Comparison of ENCODE assay signal across 22 cellular contexts in genomic region chr7:155696747-155697146, GRCh38.
"Had no signal": no experiment of that assay in that cellular context is flagged by ENCODE, and none has a peak within 500 bp of the region (broad histone marks: within the 10 kb centered on the region; RNA-seq: fewer than 3 reads in every experiment).

No MANE protein-coding gene starts in this region.

- H3K27ac ChIP-seq: brain microvascular endothelial cell, gastroesophageal sphincter, right atrium auricular region, testis, transverse colon had no signal

- DNase-seq: activated B cell treated with CpG ODN at 0.5 μM for 24 hours; activated CD8-positive, alpha-beta memory T cell treated with anti-CD3 and anti-CD28 coated beads, Interleukin-2, amount 50 U/mL, for 4 hours; activated gamma-delta T cell treated with Interleukin-2 at 50 U/mL for 16 hours; activated naive CD8-positive, alpha-beta T cell treated with anti-CD3 and anti-CD28 coated beads, Interleukin-2, amount 10 ng/mL, durations not matched to agents 7 days and 5 days; activated T-cell treated with anti-CD3 and anti-CD28 coated beads, Interleukin-2, amount 50 U/mL, for 1 hour; amniotic stem cell; brain microvascular endothelial cell; cortex of kidney; hippocampal formation; left cardiac atrium; left ventricle myocardium superior; stimulated activated CD4-positive, alpha-beta T cell treated with anti-CD3 and anti-CD28 coated beads, Interleukin-15, amount 100 ng/mL, for 24 hours; stimulated activated naive CD8-positive, alpha-beta T cell treated with anti-CD3 and anti-CD28 coated beads, Interleukin-15, Interleukin-2, amounts not matched to agents 100 U/mL and 50 U/mL, for 24 hours; T-cell; testis; transverse colon had no signal

- H3K27ac Mint-ChIP-seq: activated B cell treated with CpG ODN at 0.5 μM for 24 hours; activated naive CD8-positive, alpha-beta T cell treated with anti-CD3 and anti-CD28 coated beads, Interleukin-2, amount 10 ng/mL, durations not matched to agents 7 days and 5 days; activated T-helper 1 cell treated with anti-CD3 and anti-CD28 coated beads, Interleukin-12 subunit alpha, Interleukin-12 subunit beta, Interleukin-2, Interleukin-4 antibody, amounts not matched to agents 30 ng/mL and 10 ng/mL and 1 ng/mL, durations not matched to agents 14 hours and 24 hours and 36 hours; mesothelial cell of epicardium; T-helper 2 cell treated with Interferon-gamma antibody and Interleukin-4, amounts not matched to agents 5 μg/mL and 100 μg/mL, for 36 hours had no signal

- H3K9me3 Mint-ChIP-seq: activated B cell treated with CpG ODN at 0.5 μM for 24 hours; activated naive CD8-positive, alpha-beta T cell treated with anti-CD3 and anti-CD28 coated beads, Interleukin-2, amount 10 ng/mL, durations not matched to agents 7 days and 5 days; activated T-helper 1 cell treated with anti-CD3 and anti-CD28 coated beads, Interleukin-12 subunit alpha, Interleukin-12 subunit beta, Interleukin-2, Interleukin-4 antibody, amounts not matched to agents 30 ng/mL and 10 ng/mL and 1 ng/mL, durations not matched to agents 14 hours and 24 hours and 36 hours; mesothelial cell of epicardium; natural killer cell treated with Interleukin-12 subunit alpha and Interleukin-12 subunit beta and Interleukin-15 and Interleukin-18, amount 100 ng/mL, for 72 hours; T-cell; T-helper 2 cell treated with Interferon-gamma antibody and Interleukin-4, amounts not matched to agents 5 μg/mL and 100 μg/mL, for 36 hours had no signal

- H3K27me3 ChIP-seq: brain microvascular endothelial cell, gastroesophageal sphincter, right atrium auricular region, testis, transverse colon had no signal

- H3K36me3 Mint-ChIP-seq: natural killer cell treated with Interleukin-12 subunit alpha and Interleukin-12 subunit beta and Interleukin-15 and Interleukin-18, amount 100 ng/mL, for 72 hours had no signal

- H3K9me3 ChIP-seq: gastroesophageal sphincter, right atrium auricular region, testis, transverse colon had no signal

- ATAC-seq: gastroesophageal sphincter; left cardiac atrium; left ventricle myocardium superior; natural killer cell treated with Interleukin-12 subunit alpha and Interleukin-12 subunit beta and Interleukin-15 and Interleukin-18, amount 100 ng/mL, for 72 hours; stimulated activated naive CD8-positive, alpha-beta T cell treated with anti-CD3 and anti-CD28 coated beads, Interleukin-15, Interleukin-2, amounts not matched to agents 100 U/mL and 50 U/mL, for 24 hours; T-cell had no signal

- H3K27me3 Mint-ChIP-seq: activated B cell treated with CpG ODN at 0.5 μM for 24 hours; activated naive CD8-positive, alpha-beta T cell treated with anti-CD3 and anti-CD28 coated beads, Interleukin-2, amount 10 ng/mL, durations not matched to agents 7 days and 5 days; natural killer cell treated with Interleukin-12 subunit alpha and Interleukin-12 subunit beta and Interleukin-15 and Interleukin-18, amount 100 ng/mL, for 72 hours; T-cell had no signal

- H3K4me3 Mint-ChIP-seq: activated B cell treated with CpG ODN at 0.5 μM for 24 hours; activated naive CD8-positive, alpha-beta T cell treated with anti-CD3 and anti-CD28 coated beads, Interleukin-2, amount 10 ng/mL, durations not matched to agents 7 days and 5 days; activated T-helper 1 cell treated with anti-CD3 and anti-CD28 coated beads, Interleukin-12 subunit alpha, Interleukin-12 subunit beta, Interleukin-2, Interleukin-4 antibody, amounts not matched to agents 30 ng/mL and 10 ng/mL and 1 ng/mL, durations not matched to agents 14 hours and 24 hours and 36 hours; mesothelial cell of epicardium; natural killer cell treated with Interleukin-12 subunit alpha and Interleukin-12 subunit beta and Interleukin-15 and Interleukin-18, amount 100 ng/mL, for 72 hours; T-cell; T-helper 2 cell treated with Interferon-gamma antibody and Interleukin-4, amounts not matched to agents 5 μg/mL and 100 μg/mL, for 36 hours had no signal
